ENCODE assay signal across 8 cellular contexts in genomic region chr2:241506793-241507429, GRCh38. TPM values are rescaled to one million over a fixed set of nuclear protein-coding genes. Genes with fewer than 3 reads are reported as not detected.
DNase-seq lines count a peak whose midpoint lies in the region; ATAC-seq and TF ChIP-seq lines count a peak whose summit lies in the region.

No MANE protein-coding gene starts in this region.

- no peaks in the 10 kb centered on the region for H3K9me3 Mint-ChIP-seq in stimulated activated naive CD8-positive, alpha-beta T cell treated with anti-CD3 and anti-CD28 coated beads, Interleukin-15, Interleukin-2, amounts not matched to agents 100 ng/mL and 50 ng/mL, for 24 hours
- no peaks in the 10 kb centered on the region for H3K9me3 Mint-ChIP-seq in memory B cell

- H3K4me3 Mint-ChIP-seq in stimulated activated naive CD8-positive, alpha-beta T cell treated with anti-CD3 and anti-CD28 coated beads, Interleukin-15, Interleukin-2, amounts not matched to agents 100 ng/mL and 50 ng/mL, for 24 hours, result peak overlapping the region; percentile 86
- peak overlapping the region; percentile 84 for H3K4me3 Mint-ChIP-seq in memory B cell

- H3K4me3 ChIP-seq in brain microvascular endothelial cell (ENCODE audit: low read depth, low read length), result peak overlapping the region; percentile 81
- H3K4me3 ChIP-seq in vagina, result peak overlapping the region; percentile 76 to 83

- H3K36me3 Mint-ChIP-seq in stimulated activated naive CD8-positive, alpha-beta T cell treated with anti-CD3 and anti-CD28 coated beads, Interleukin-15, Interleukin-2, amounts not matched to agents 100 ng/mL and 50 ng/mL, for 24 hours (ENCODE audit: low read depth), result no peaks in the 10 kb centered on the region
- no peaks in the 10 kb centered on the region for H3K36me3 Mint-ChIP-seq in memory B cell

- in situ Hi-C loops in brain microvascular endothelial cell (cut with HindIII; ENCODE audit: low pct_ligation_motif_present, low sequenced_read_pairs) (no loop called here), GM13976 (cut with MboI; ENCODE audit: low sequenced_read_pairs, unreplicated experiment) (no loop called here)

- H3K27me3 ChIP-seq in brain microvascular endothelial cell (replicated peaks), result no peaks in the 10 kb centered on the region
- no peaks in the 10 kb centered on the region for H3K27me3 ChIP-seq in vagina

- peak overlapping the region; percentile 76 for H3K27ac Mint-ChIP-seq in stimulated activated naive CD8-positive, alpha-beta T cell treated with anti-CD3 and anti-CD28 coated beads, Interleukin-15, Interleukin-2, amounts not matched to agents 100 ng/mL and 50 ng/mL, for 24 hours
- no peak overlapping the region for H3K27ac Mint-ChIP-seq in memory B cell

- no peaks in the 10 kb centered on the region for H3K27me3 Mint-ChIP-seq in stimulated activated naive CD8-positive, alpha-beta T cell treated with anti-CD3 and anti-CD28 coated beads, Interleukin-15, Interleukin-2, amounts not matched to agents 100 ng/mL and 50 ng/mL, for 24 hours
- no peaks in the 10 kb centered on the region for H3K27me3 Mint-ChIP-seq in memory B cell

- no peak for TF ChIP-seq POLR2A in vagina (IDR thresholded peaks at IDR 0.05)

- peaks cover 20% of the 10 kb centered on the region for H3K4me1 Mint-ChIP-seq in stimulated activated naive CD8-positive, alpha-beta T cell treated with anti-CD3 and anti-CD28 coated beads, Interleukin-15, Interleukin-2, amounts not matched to agents 100 ng/mL and 50 ng/mL, for 24 hours (ENCODE audit: low read depth)
- H3K4me1 Mint-ChIP-seq in memory B cell, result peaks cover 14% of the 10 kb centered on the region

- no peak for ATAC-seq in stimulated activated naive CD8-positive, alpha-beta T cell treated with anti-CD3 and anti-CD28 coated beads, Interleukin-15, Interleukin-2, amounts not matched to agents 100 U/mL and 50 U/mL, for 24 hours
- ATAC-seq in memory B cell (ENCODE audit: low read depth), result no peak

- TF ChIP-seq CTCF in brain microvascular endothelial cell (IDR thresholded peaks at IDR 0.05; ENCODE audit: low read depth, low read length, missing control alignments), result no peak
- no peak for TF ChIP-seq CTCF in vagina (IDR thresholded peaks at IDR 0.05)
- no peak for TF ChIP-seq CTCF in GM13976 (IDR thresholded peaks at IDR 0.05; ENCODE audit: borderline replicate concordance, control extremely low read depth, extremely low read depth, insufficient read depth, missing control alignments)

- H3K27ac ChIP-seq in brain microvascular endothelial cell (no peak overlapping the region), vagina (peak overlapping the region; percentile 75)

- DNase-seq in stimulated activated naive CD8-positive, alpha-beta T cell treated with anti-CD3 and anti-CD28 coated beads, Interleukin-15, Interleukin-2, amounts not matched to agents 100 U/mL and 50 U/mL, for 24 hours, result no peak
- DNase-seq in brain microvascular endothelial cell (no peak), memory B cell (ENCODE audit: low spot score in 2 of 2) (no peak), vagina (ENCODE audit: extremely low spot score in 2 of 2) (peak in 1 of 2 donors; percentile 85), SW 1271 (lab: John Stamatoyannopoulos, UW) (no peak), islet precursor cell (no peak), GM13976 (ENCODE audit: low spot score) (no peak)

- peaks cover 51% of the 10 kb centered on the region for H3K4me1 ChIP-seq in vagina

- intact Hi-C loops in vagina (cut with DNase I), result no loop called here

- H3K9me3 ChIP-seq in vagina, result no peaks in the 10 kb centered on the region

- no peaks in the 10 kb centered on the region for H3K36me3 ChIP-seq in brain microvascular endothelial cell (replicated peaks)
- H3K36me3 ChIP-seq in vagina, result no peaks in the 10 kb centered on the region

RNA-seq across cellular contexts. Expression of gene STK25, which starts 1.5 kb away (rescaled TPM):
- total RNA-seq in vagina, result 197 TPM

RNA-seq across cellular contexts. Expression of gene BOK, which starts 51.6 kb away (rescaled TPM):
- 35.1 TPM for total RNA-seq in vagina
